ENCODE assay signal across 8 cellular contexts in genomic region chr11:12043959-12044772, GRCh38.
DNase-seq lines count a peak whose midpoint lies in the region; ATAC-seq lines count a peak whose summit lies in the region.

No MANE protein-coding gene starts in this region.

- DNase-seq in GDM1 (lab: John Stamatoyannopoulos, UW) (peak; percentile 19), NCI-H2029 treated with DMSO at 0.1 percent for 48 hours (lab: John Stamatoyannopoulos, UW) (peak; percentile 67), cerebellar cortex (ENCODE audit: low spot score) (peak; percentile 90), kidney tubule cell (ENCODE audit: low spot score) (peak; percentile 100)
- peak; percentile 12 to 30 (median 19) for DNase-seq in activated CD4-positive, CD25-positive, alpha-beta regulatory T cell (lab: John Stamatoyannopoulos, UW)
- peak; percentile 72 for DNase-seq in stimulated activated CD4-positive, alpha-beta T cell treated with anti-CD3 and anti-CD28 coated beads, Interleukin-15, amount 100 ng/mL, for 24 hours

- ATAC-seq in HG02610 (IDR thresholded peaks at IDR 0.05; ENCODE audit: unreplicated experiment) (peak; percentile 65), HG03457 (IDR thresholded peaks at IDR 0.05; ENCODE audit: unreplicated experiment) (no peak)

Comparison
In these comparisons a context has a peak if more than half of its experiments do, and no peak if none do; other contexts are left out.
1. DNase-seq: peak in every context shown above with its lines; median percentile 100 in kidney tubule cell; 90 in cerebellar cortex; 72 in stimulated activated CD4-positive, alpha-beta T cell treated with anti-CD3 and anti-CD28 coated beads, Interleukin-15, amount 100 ng/mL, for 24 hours; 67 in NCI-H2029 treated with DMSO at 0.1 percent for 48 hours; 19 in GDM1; 19 in activated CD4-positive, CD25-positive, alpha-beta regulatory T cell.